1 cellular context compared by ENCODE assay signal in genomic region chr9:127232833-127233549, GRCh38.
TF ChIP-seq lines count a peak whose summit lies in the region.

No MANE protein-coding gene starts in this region.

TF ChIP-seq in K562, 482 proteins besides CTCF, POLR2A, EP300 and RAD21 (continued from another document):
- peak; percentile 94 for TF ChIP-seq USF2 (CRISPR knock-in tag; IDR thresholded peaks at IDR 0.05)
